11 cellular contexts compared by ENCODE assay signal in genomic region chr1:198713081-198713480, GRCh38.
DNase-seq lines count a peak whose midpoint lies in the region; ATAC-seq and TF ChIP-seq lines count a peak whose summit lies in the region.
"Had no signal": no experiment of that assay in that cellular context is flagged by ENCODE, and none has a peak within 500 bp of the region (broad histone marks: within the 10 kb centered on the region; RNA-seq: fewer than 3 reads in every experiment).

No MANE protein-coding gene starts in this region.

- TF ChIP-seq CTCF in AG09309 (IDR thresholded peaks at IDR 0.05; ENCODE audit: control insufficient read depth, insufficient read depth, low read depth, low read length, missing control alignments) (no peak), foreskin fibroblast (IDR thresholded peaks at IDR 0.05; ENCODE audit: low read depth, low read length) (no peak), suprapubic skin (IDR thresholded peaks at IDR 0.05) (no peak), ascending aorta (IDR thresholded peaks at IDR 0.05) (no peak)
- TF ChIP-seq CTCF in activated CD8-positive, alpha-beta T cell treated with anti-CD3 and anti-CD28 coated beads for 36 hours (IDR thresholded peaks at IDR 0.05), result no peak

- no peaks in the 10 kb centered on the region for H3K36me3 ChIP-seq in suprapubic skin
- H3K36me3 ChIP-seq in ascending aorta, result no peaks in the 10 kb centered on the region

- H3K4me3 ChIP-seq in AG09309 (ENCODE audit: control insufficient read depth, low read depth, low read length), result no peak overlapping the region
- no peak overlapping the region for H3K4me3 ChIP-seq in foreskin fibroblast (ENCODE audit: low read depth in 1 of 2, low read length in 2 of 2)
- no peak overlapping the region for H3K4me3 ChIP-seq in suprapubic skin
- H3K4me3 ChIP-seq in ascending aorta, result no peak overlapping the region

- CTCF ChIA-PET in activated CD8-positive, alpha-beta T cell treated with anti-CD3 and anti-CD28 coated beads for 36 hours (lab: Charles Lee), result interaction anchor here (1.0 kb wide), 1 partner anchor 12 kb away, joined by 3 read pairs; no protein-coding TSS in a partner anchor

- H3K27me3 ChIP-seq in suprapubic skin (no peaks in the 10 kb centered on the region), ascending aorta (no peaks in the 10 kb centered on the region)

- no peak for TF ChIP-seq POLR2A in suprapubic skin (IDR thresholded peaks at IDR 0.05)

- peak overlapping the region; percentile 71 for H3K27ac Mint-ChIP-seq in activated CD8-positive, alpha-beta T cell treated with anti-CD3 and anti-CD28 coated beads for 36 hours

- POLR2A ChIA-PET in activated CD8-positive, alpha-beta T cell treated with anti-CD3 and anti-CD28 coated beads for 36 hours (lab: Charles Lee), result no interaction called here

- intact Hi-C loops in activated CD8-positive, alpha-beta T cell treated with anti-CD3 and anti-CD28 coated beads for 36 hours (cut with micrococcal nuclease), result no loop called here
- intact Hi-C loops in ascending aorta (cut with DNase I), result no loop called here

- no peaks in the 10 kb centered on the region for H3K27me3 Mint-ChIP-seq in activated CD8-positive, alpha-beta T cell treated with anti-CD3 and anti-CD28 coated beads for 36 hours

- H3K9me3 ChIP-seq in suprapubic skin, result no peaks in the 10 kb centered on the region
- H3K9me3 ChIP-seq in ascending aorta, result no peaks in the 10 kb centered on the region

- H3K4me3 Mint-ChIP-seq in activated CD8-positive, alpha-beta T cell treated with anti-CD3 and anti-CD28 coated beads for 36 hours, result no peak overlapping the region

- peak; percentile 43 for ATAC-seq in activated CD8-positive, alpha-beta T cell treated with anti-CD3 and anti-CD28 coated beads for 36 hours

- peaks cover 78% of the 10 kb centered on the region for H3K36me3 Mint-ChIP-seq in activated CD8-positive, alpha-beta T cell treated with anti-CD3 and anti-CD28 coated beads for 36 hours (ENCODE audit: low read depth)

- no peaks in the 10 kb centered on the region for H3K4me1 ChIP-seq in suprapubic skin
- H3K4me1 ChIP-seq in ascending aorta, result no peaks in the 10 kb centered on the region

- TF ChIP-seq EP300 in suprapubic skin (IDR thresholded peaks at IDR 0.05), result no peak

- peaks cover 48% of the 10 kb centered on the region for H3K4me1 Mint-ChIP-seq in activated CD8-positive, alpha-beta T cell treated with anti-CD3 and anti-CD28 coated beads for 36 hours (ENCODE audit: low read depth)

- DNase-seq in AG09309 (ENCODE audit: low read depth) (peak; percentile 55), GM04503 (ENCODE audit: low read depth) (peak; percentile 85), foreskin fibroblast (peak; percentile 44 to 50), occipital lobe (lab: John Stamatoyannopoulos, UW) (no peak), suprapubic skin (ENCODE audit: low spot score in 2 of 2) (no peak), NAMALWA (ENCODE audit: low spot score) (no peak), ascending aorta (ENCODE audit: low spot score in 2 of 2) (no peak)
- DNase-seq in activated CD8-positive, alpha-beta T cell treated with anti-CD3 and anti-CD28 coated beads for 36 hours, result no peak
- DNase-seq: Calu3, NCI-H1092, posterior cingulate gyrus had no signal

- H3K27ac ChIP-seq in suprapubic skin (no peak overlapping the region), ascending aorta (no peak overlapping the region)

- H3K9me3 Mint-ChIP-seq in activated CD8-positive, alpha-beta T cell treated with anti-CD3 and anti-CD28 coated beads for 36 hours, result peaks cover 1% of the 10 kb centered on the region

Comparison
In these comparisons a context has a peak if more than half of its experiments do, and no peak if none do; other contexts are left out.
1. DNase-seq: peak in AG09309 (single experiment), GM04503 (single experiment) and foreskin fibroblast (2 of 2); none in activated CD8-positive, alpha-beta T cell treated with anti-CD3 and anti-CD28 coated beads for 36 hours (single experiment), occipital lobe (single experiment), suprapubic skin (0 of 2), NAMALWA (single experiment) and ascending aorta (0 of 2).